24 cellular contexts compared by ENCODE assay signal in genomic region chr9:132365986-132366385, GRCh38. TPM values are rescaled to one million over a fixed set of nuclear protein-coding genes. Genes with fewer than 3 reads are reported as not detected.
"Had no signal": no experiment of that assay in that cellular context is flagged by ENCODE, and none has a peak within 500 bp of the region (broad histone marks: within the 10 kb centered on the region; RNA-seq: fewer than 3 reads in every experiment).

No MANE protein-coding gene starts in this region.

- H3K27ac Mint-ChIP-seq: activated naive CD8-positive, alpha-beta T cell; stimulated activated effector memory CD8-positive, alpha-beta T cell treated with anti-CD3 and anti-CD28 coated beads, Interleukin-12 subunit alpha, Interleukin-12 subunit beta, amount 100 ng/mL, for 72 hours had no signal

- H3K27me3 ChIP-seq: dorsolateral prefrontal cortex, right lobe of liver, stomach, vagina had no signal

- H3K9me3 Mint-ChIP-seq: neural crest cell; stimulated activated effector memory CD8-positive, alpha-beta T cell treated with anti-CD3 and anti-CD28 coated beads, Interleukin-12 subunit alpha, Interleukin-12 subunit beta, amount 100 ng/mL, for 72 hours had no signal

- H3K4me3 Mint-ChIP-seq: activated naive CD8-positive, alpha-beta T cell; neural crest cell; stimulated activated effector memory CD8-positive, alpha-beta T cell treated with anti-CD3 and anti-CD28 coated beads, Interleukin-12 subunit alpha, Interleukin-12 subunit beta, amount 100 ng/mL, for 72 hours had no signal

- ATAC-seq: left lobe of liver; stimulated activated effector memory CD8-positive, alpha-beta T cell treated with anti-CD3 and anti-CD28 coated beads, Interleukin-12 subunit alpha, Interleukin-12 subunit beta, amount 100 ng/mL, for 72 hours had no signal

- H3K36me3 ChIP-seq: right lobe of liver, stomach, vagina, WERI-Rb-1 had no signal

- H3K4me3 ChIP-seq: dorsolateral prefrontal cortex, right lobe of liver, stomach, vagina had no signal

- H3K9me3 ChIP-seq: right lobe of liver, stomach, vagina had no signal

- DNase-seq: activated CD4-positive, alpha-beta T cell treated with anti-CD3 and anti-CD28 coated beads, Interleukin-2, amount 50 U/mL, for 4 hours; dorsolateral prefrontal cortex; foreskin melanocyte; glutamatergic neuron; hypothalamus; mammary epithelial cell; right lobe of liver; small intestine; stimulated activated CD4-positive, alpha-beta T cell treated with anti-CD3 and anti-CD28 coated beads, Interleukin-15, amount 100 ng/mL, for 24 hours; stimulated activated CD4-positive, alpha-beta T cell treated with anti-CD3 and anti-CD28 coated beads, Interleukin-4, amount 100 ng/mL, for 24 hours; stomach; T-helper 2 cell; trophoblast cell; WERI-Rb-1 had no signal

- H3K27ac ChIP-seq: dorsolateral prefrontal cortex, epithelial cell of prostate, right lobe of liver, stomach, vagina, WERI-Rb-1 had no signal

- H3K4me1 Mint-ChIP-seq: neural crest cell; stimulated activated effector memory CD8-positive, alpha-beta T cell treated with anti-CD3 and anti-CD28 coated beads, Interleukin-12 subunit alpha, Interleukin-12 subunit beta, amount 100 ng/mL, for 72 hours had no signal

- H3K27me3 Mint-ChIP-seq: activated naive CD8-positive, alpha-beta T cell had no signal

- H3K4me1 ChIP-seq: right lobe of liver, stomach, vagina had no signal

- H3K36me3 Mint-ChIP-seq: activated naive CD8-positive, alpha-beta T cell; stimulated activated effector memory CD8-positive, alpha-beta T cell treated with anti-CD3 and anti-CD28 coated beads, Interleukin-12 subunit alpha, Interleukin-12 subunit beta, amount 100 ng/mL, for 72 hours had no signal

RNA-seq across cellular contexts. Expression of gene CFAP77, which starts 44.0 kb away (rescaled TPM):
- total RNA-seq: bronchial epithelial cell, left lobe of liver, mammary epithelial cell, myocyte, omental fat pad, right lobe of liver, stomach, temporal lobe, vagina had no signal
